Comparison of ENCODE assay signal across 8 cellular contexts in genomic region chr1:227192163-227192562, GRCh38.
DNase-seq lines count a peak whose midpoint lies in the region; ATAC-seq and TF ChIP-seq lines count a peak whose summit lies in the region.

No MANE protein-coding gene starts in this region.

- POLR2A ChIA-PET in MCF 10A (lab: Yijun Ruan, JAX) = interaction anchor here (0.7 to 2.2 kb wide), 7 partner anchors 11 to 377 kb away, joined by 3 to 5 read pairs (median 4); no protein-coding TSS in a partner anchor

- CTCF ChIA-PET in MCF 10A (lab: Yijun Ruan, JAX) = interaction anchor here (0.6 to 1.9 kb wide), 4 partner anchors 15 to 114 kb away, joined by 3 to 6 read pairs (median 3); no protein-coding TSS in a partner anchor

- H3K4me3 ChIP-seq in breast epithelium (no peak overlapping the region), spleen (no peak overlapping the region)

- ATAC-seq in HG03135 (IDR thresholded peaks at IDR 0.05; ENCODE audit: unreplicated experiment) = peak; percentile 78

- peaks cover 12% of the 10 kb centered on the region for H3K36me3 Mint-ChIP-seq in MCF 10A (ENCODE audit: insufficient read depth, unreplicated experiment)

- TF ChIP-seq POLR2A in breast epithelium (IDR thresholded peaks at IDR 0.05) = no peak
- TF ChIP-seq POLR2A in spleen (IDR thresholded peaks at IDR 0.05) = no peak

- no TSS peak for BruUV-seq in MCF 10A (replicated peaks; lab: Mats Ljungman, UMichigan)

- no peak overlapping the region for H3K4me3 Mint-ChIP-seq in MCF 10A (ENCODE audit: unreplicated experiment)

- H3K27me3 ChIP-seq in breast epithelium (no peaks in the 10 kb centered on the region), spleen (replicated peaks in 1 of 7) (no peaks in the 10 kb centered on the region)

- no peaks in the 10 kb centered on the region for H3K27me3 Mint-ChIP-seq in MCF 10A (ENCODE audit: insufficient read depth, unreplicated experiment)

- H3K9me3 Mint-ChIP-seq in MCF 10A (ENCODE audit: unreplicated experiment) = no peaks in the 10 kb centered on the region

- H3K4me1 ChIP-seq in breast epithelium (no peaks in the 10 kb centered on the region), spleen (no peaks in the 10 kb centered on the region)

- peaks cover 9% of the 10 kb centered on the region for H3K4me1 Mint-ChIP-seq in MCF 10A (ENCODE audit: insufficient read depth, unreplicated experiment)

- H3K36me3 ChIP-seq in breast epithelium (no peaks in the 10 kb centered on the region), spleen (no peaks in the 10 kb centered on the region)

- DNase-seq in MCF 10A (ENCODE audit: unreplicated experiment) = peak; percentile 90
- no peak for DNase-seq in breast epithelium (ENCODE audit: low spot score in 2 of 2)
- peak; percentile 44 to 58 for DNase-seq in activated T-cell treated with anti-CD3 and anti-CD28 coated beads, Interleukin-2, amount 50 U/mL, for 48 hours
- peak; percentile 95 for DNase-seq in iris pigment epithelial cell (ENCODE audit: low read depth)
- no peak for DNase-seq in NCI-H526 treated with DMSO at 0.1 percent for 48 hours (lab: John Stamatoyannopoulos, UW)
- DNase-seq in spleen = no peak
- no peak for DNase-seq in NCI-H1417 (lab: John Stamatoyannopoulos, UW)

- peak overlapping the region; percentile 73 for H3K27ac Mint-ChIP-seq in MCF 10A (ENCODE audit: low read depth, unreplicated experiment)

- H3K9me3 ChIP-seq in breast epithelium (no peaks in the 10 kb centered on the region), spleen (no peaks in the 10 kb centered on the region)

- H3K27ac ChIP-seq in breast epithelium (no peak overlapping the region), spleen (no peak overlapping the region)

- 41 to 53% (median 50%) methylated on average over 2 of the region's 2 CpGs for WGBS in spleen, 5 donors

- TF ChIP-seq CTCF in MCF 10A (IDR thresholded peaks at IDR 0.05; ENCODE audit: unreplicated experiment) (no peak), breast epithelium (IDR thresholded peaks at IDR 0.05) (no peak), spleen (IDR thresholded peaks at IDR 0.05 in 8 of 11, conservative IDR thresholded peaks at IDR 0.05 in 3 of 11) (no peak)

- intact Hi-C loops in MCF 10A (cut with micrococcal nuclease) = loop anchor here (1.0 kb wide), 1 partner anchor 245 kb away; no protein-coding TSS in a partner anchor
- intact Hi-C loops in breast epithelium (cut with DNase I; ENCODE audit: low total_unique reads) = no loop called here
- intact Hi-C loops in spleen (cut with DNase I; ENCODE audit: low total_unique reads) = no loop called here

Comparison
In these comparisons a context has a peak if more than half of its experiments do, and no peak if none do; other contexts are left out.
1. DNase-seq: peak in MCF 10A (single experiment), activated T-cell treated with anti-CD3 and anti-CD28 coated beads, Interleukin-2, amount 50 U/mL, for 48 hours (2 of 2) and iris pigment epithelial cell (single experiment); none in breast epithelium (0 of 2), NCI-H526 treated with DMSO at 0.1 percent for 48 hours (single experiment), spleen (single experiment) and NCI-H1417 (0 of 3).